8 cellular contexts compared by ENCODE assay signal in genomic region chr5:172837640-172838039, GRCh38. TPM values are rescaled to one million over a fixed set of nuclear protein-coding genes. Genes with fewer than 3 reads are reported as not detected.
DNase-seq lines count a peak whose midpoint lies in the region; ATAC-seq and TF ChIP-seq lines count a peak whose summit lies in the region.

No MANE protein-coding gene starts in this region.

- peak overlapping the region; percentile 53 for H3K27ac ChIP-seq in RWPE1
- peak overlapping the region; percentile 56 to 91 (median 87) for H3K27ac ChIP-seq in esophagus muscularis mucosa (replicated peaks in 1 of 4)
- peak overlapping the region; percentile 73 for H3K27ac ChIP-seq in substantia nigra (ENCODE audit: low read depth, low read length, poor library complexity, severe bottlenecking)

- no peak overlapping the region for H3K4me3 ChIP-seq in esophagus muscularis mucosa

- peaks cover 46 to 79% (median 69%) of the 10 kb centered on the region in 4 donors for H3K4me1 ChIP-seq in esophagus muscularis mucosa

- no peaks in the 10 kb centered on the region for H3K27me3 ChIP-seq in esophagus muscularis mucosa

- H3K9me3 ChIP-seq in esophagus muscularis mucosa, result no peaks in the 10 kb centered on the region

- intact Hi-C loops in esophagus muscularis mucosa (cut with DNase I) (no loop called here), sciatic nerve (cut with DNase I) (no loop called here)

- H3K36me3 ChIP-seq in esophagus muscularis mucosa, result peaks cover 0 to 4% (median 0%) of the 10 kb centered on the region in 4 donors

- POLR2A ChIA-PET in RWPE1 (lab: Yijun Ruan, JAX; ENCODE audit: low non-redundant PET), result no interaction called here

- DNase-seq in DMS53 (lab: John Stamatoyannopoulos, UW) (peak; percentile 96), GM19238 (ENCODE audit: insufficient read length, low spot score) (peak; percentile 81), RWPE1 (ENCODE audit: low spot score) (no peak), esophagus muscularis mucosa (ENCODE audit: extremely low spot score) (no peak), substantia nigra (lab: John Stamatoyannopoulos, UW) (peak in 17 of 49 donors; percentile 5 to 76 (median 26)), sciatic nerve (ENCODE audit: low spot score) (no peak), NOMO-1 (lab: John Stamatoyannopoulos, UW; ENCODE audit: unreplicated experiment in 2 of 2) (no peak)

- WGBS in esophagus muscularis mucosa, result 45% methylated on average over 7 of the region's 7 CpGs

- CTCF ChIA-PET in RWPE1 (lab: Yijun Ruan, JAX), result interaction anchor here (0.6 kb wide), 1 partner anchor 34 kb away, joined by 3 read pairs; no protein-coding TSS in a partner anchor

- peak; percentile 75 for ATAC-seq in HG03139 (IDR thresholded peaks at IDR 0.05; ENCODE audit: unreplicated experiment)
- ATAC-seq in sciatic nerve, result no peak

- no peak for TF ChIP-seq POLR2A in esophagus muscularis mucosa (IDR thresholded peaks at IDR 0.05; ENCODE audit: low read depth)

- TF ChIP-seq CTCF in RWPE1 (conservative IDR thresholded peaks at IDR 0.05; ENCODE audit: low read depth) (no peak), esophagus muscularis mucosa (IDR thresholded peaks at IDR 0.05) (no peak)

- TF ChIP-seq EP300 in esophagus muscularis mucosa (IDR thresholded peaks at IDR 0.05), result no peak

RNA-seq across cellular contexts. Expression of gene ERGIC1, which starts 3.6 kb away (rescaled TPM):
- total RNA-seq in esophagus muscularis mucosa (100 to 1,000 TPM; 105 to 161 (median 145) TPM), sciatic nerve (87.3 TPM)

Comparison
In these comparisons a context has a peak if more than half of its experiments do, and no peak if none do; other contexts are left out.
1. DNase-seq: peak in DMS53 (single experiment) and GM19238 (single experiment); none in RWPE1 (single experiment), esophagus muscularis mucosa (single experiment), sciatic nerve (single experiment) and NOMO-1 (0 of 2).
2. Peak in every context shown above with its lines, with median percentiles within 50 percentile points of each other: H3K27ac ChIP-seq.